In genomic region chr1:230749635-230750034, GRCh38 we compare ENCODE assay signal across 14 cellular contexts. TPM values are rescaled to one million over a fixed set of nuclear protein-coding genes. Genes with fewer than 3 reads are reported as not detected.
"Had no signal": no experiment of that assay in that cellular context is flagged by ENCODE, and none has a peak within 500 bp of the region (broad histone marks: within the 10 kb centered on the region; RNA-seq: fewer than 3 reads in every experiment).

No MANE protein-coding gene starts in this region.

- H3K4me1 Mint-ChIP-seq: activated naive CD4-positive, alpha-beta T cell treated with anti-CD3 and anti-CD28 coated beads, Interleukin-2, amount 50 U/mL, for 24 hours had no signal

- H3K9me3 Mint-ChIP-seq: activated B cell treated with CpG ODN at 0.5 μM for 24 hours; activated CD4-positive, alpha-beta T cell treated with anti-CD3 and anti-CD28 coated beads, Interleukin-2, amount 10 ng/mL, durations not matched to agents 7 days and 5 days; activated naive CD4-positive, alpha-beta T cell treated with anti-CD3 and anti-CD28 coated beads, Interleukin-2, amount 50 U/mL, for 24 hours; endodermal cell had no signal

- H3K4me2 ChIP-seq: smooth muscle cell had no signal

- H3K27ac Mint-ChIP-seq: activated B cell treated with CpG ODN at 0.5 μM for 24 hours; activated CD4-positive, alpha-beta T cell treated with anti-CD3 and anti-CD28 coated beads, Interleukin-2, amount 10 ng/mL, durations not matched to agents 7 days and 5 days; activated naive CD4-positive, alpha-beta T cell treated with anti-CD3 and anti-CD28 coated beads, Interleukin-2, amount 50 U/mL, for 24 hours; endodermal cell had no signal

- H3K36me3 Mint-ChIP-seq: activated naive CD4-positive, alpha-beta T cell treated with anti-CD3 and anti-CD28 coated beads, Interleukin-2, amount 50 U/mL, for 24 hours had no signal

- H3K4me3 ChIP-seq: smooth muscle cell had no signal

- H3K36me3 ChIP-seq: brain microvascular endothelial cell had no signal

- H3K27me3 Mint-ChIP-seq: activated B cell treated with CpG ODN at 0.5 μM for 24 hours; activated CD4-positive, alpha-beta T cell treated with anti-CD3 and anti-CD28 coated beads, Interleukin-2, amount 10 ng/mL, durations not matched to agents 7 days and 5 days; activated naive CD4-positive, alpha-beta T cell treated with anti-CD3 and anti-CD28 coated beads, Interleukin-2, amount 50 U/mL, for 24 hours had no signal

- H3K27me3 ChIP-seq: brain microvascular endothelial cell had no signal

- H3K4me3 Mint-ChIP-seq: activated CD4-positive, alpha-beta T cell treated with anti-CD3 and anti-CD28 coated beads, Interleukin-2, amount 10 ng/mL, durations not matched to agents 7 days and 5 days; activated naive CD4-positive, alpha-beta T cell treated with anti-CD3 and anti-CD28 coated beads, Interleukin-2, amount 50 U/mL, for 24 hours; endodermal cell had no signal

- ATAC-seq: right cardiac atrium had no signal

- DNase-seq: activated B cell treated with CpG ODN at 0.5 μM for 24 hours; activated CD4-positive, alpha-beta T cell treated with anti-CD3 and anti-CD28 coated beads, Interleukin-2, amount 10 ng/mL, durations not matched to agents 7 days and 5 days; activated T-cell treated with anti-CD3 and anti-CD28 coated beads, Interleukin-2, amount 50 U/mL, for 1 hour; brain microvascular endothelial cell; cerebellar nuclear complex; dermis blood vessel endothelial cell; endodermal cell; erythroblast; right cardiac atrium; T-helper 2 cell; trophoblast cell had no signal

- H3K27ac ChIP-seq: brain microvascular endothelial cell had no signal

RNA-seq across cellular contexts. Expression of gene CAPN9, which starts 2.4 kb away (rescaled TPM):
- total RNA-seq: activated B cell treated with CpG ODN at 0.5 μM for 24 hours; activated CD4-positive, alpha-beta T cell treated with anti-CD3 and anti-CD28 coated beads, Interleukin-2, amount 10 ng/mL, durations not matched to agents 7 days and 5 days; dermis blood vessel endothelial cell; smooth muscle cell; subcutaneous adipose tissue had no signal

RNA-seq across cellular contexts. Expression of gene AGT, which starts 35.7 kb away (rescaled TPM):
- total RNA-seq: activated B cell treated with CpG ODN at 0.5 μM for 24 hours; activated CD4-positive, alpha-beta T cell treated with anti-CD3 and anti-CD28 coated beads, Interleukin-2, amount 10 ng/mL, durations not matched to agents 7 days and 5 days; endodermal cell had no signal
